Comparison of ENCODE assay signal across 16 cellular contexts in the genomic region with DNA sequence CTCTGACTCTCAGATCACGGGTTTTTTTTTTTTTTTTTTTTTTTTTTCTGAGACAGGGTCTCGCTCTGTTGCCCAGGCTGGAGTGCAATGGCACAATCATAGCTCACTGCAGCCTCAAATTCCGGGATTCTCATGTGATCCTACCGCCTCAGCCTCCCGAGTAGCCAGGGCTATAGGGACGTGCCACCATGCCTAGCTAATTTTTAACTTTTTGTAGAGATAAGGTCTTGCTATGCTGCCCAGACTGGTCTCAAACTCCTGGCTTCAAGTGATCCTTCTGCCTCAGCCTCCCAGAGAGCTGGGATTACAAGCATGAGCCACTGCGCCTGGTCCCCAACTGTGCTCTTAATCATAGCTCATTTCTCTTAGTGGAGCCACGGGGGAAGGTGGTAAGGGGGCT. TPM values are rescaled to one million over a fixed set of nuclear protein-coding genes. Genes with fewer than 3 reads are reported as not detected.
DNase-seq lines count a peak whose midpoint lies in the region; ATAC-seq and TF ChIP-seq lines count a peak whose summit lies in the region.
"Had no signal": no experiment of that assay in that cellular context is flagged by ENCODE, and none has a peak within 500 bp of the region (broad histone marks: within the 10 kb centered on the region; RNA-seq: fewer than 3 reads in every experiment).

No MANE protein-coding gene starts in this region.

- H3K4me1 ChIP-seq in mucosa of descending colon (ENCODE audit: low read depth) = peaks cover 17% of the 10 kb centered on the region
- peaks cover 28% of the 10 kb centered on the region for H3K4me1 ChIP-seq in thymus (ENCODE audit: control insufficient read depth, insufficient read depth, low read length)
- peaks cover 23% of the 10 kb centered on the region for H3K4me1 ChIP-seq in ovary (ENCODE audit: insufficient read depth)

- TF ChIP-seq EP300 in ovary (IDR thresholded peaks at IDR 0.05) = no peak

- no peak for TF ChIP-seq POLR2A in ovary (IDR thresholded peaks at IDR 0.05)

- peaks cover 70% of the 10 kb centered on the region for H3K4me1 Mint-ChIP-seq in activated naive CD4-positive, alpha-beta T cell treated with anti-CD3 and anti-CD28 coated beads, Interleukin-2, amount 10 ng/mL, durations not matched to agents 7 days and 5 days

- no peaks in the 10 kb centered on the region for H3K27me3 ChIP-seq in thymus (ENCODE audit: control insufficient read depth, insufficient read depth)
- no peaks in the 10 kb centered on the region for H3K27me3 ChIP-seq in ovary

- CTCF ChIA-PET in activated naive CD4-positive, alpha-beta T cell treated with anti-CD3 and anti-CD28 coated beads, Interleukin-2, amount 10 ng/mL, durations not matched to agents 7 days and 5 days (lab: Charles Lee) = interaction anchor here (1.4 kb wide), 1 partner anchor 15 kb away, joined by 3 read pairs; no protein-coding TSS in a partner anchor

- peak overlapping the region; percentile 89 for H3K27ac ChIP-seq in VCaP
- H3K27ac ChIP-seq in thymus (ENCODE audit: low read depth) = peak overlapping the region; percentile 19
- H3K27ac ChIP-seq in ovary = peak overlapping the region in 1 of 2 donors; percentile 58

- WGBS in thymus = 97% methylated on average over 8 of the region's 8 CpGs
- WGBS in ovary, 3 donors = 89 to 93% (median 90%) methylated on average over 8 of the region's 8 CpGs

- H3K36me3 ChIP-seq in mucosa of descending colon (ENCODE audit: low read depth) (no peaks in the 10 kb centered on the region), thymus (ENCODE audit: control insufficient read depth, insufficient read depth) (no peaks in the 10 kb centered on the region), ovary (no peaks in the 10 kb centered on the region)

- H3K27me3 Mint-ChIP-seq in activated naive CD4-positive, alpha-beta T cell treated with anti-CD3 and anti-CD28 coated beads, Interleukin-2, amount 10 ng/mL, durations not matched to agents 7 days and 5 days = peaks cover 7% of the 10 kb centered on the region

- no peaks in the 10 kb centered on the region for H3K9me3 ChIP-seq in mucosa of descending colon
- H3K9me3 ChIP-seq in thymus (ENCODE audit: control insufficient read depth) = no peaks in the 10 kb centered on the region
- H3K9me3 ChIP-seq in ovary = no peaks in the 10 kb centered on the region

- peak overlapping the region; percentile 100 for H3K27ac Mint-ChIP-seq in activated naive CD4-positive, alpha-beta T cell treated with anti-CD3 and anti-CD28 coated beads, Interleukin-2, amount 10 ng/mL, durations not matched to agents 7 days and 5 days
- peak overlapping the region in 1 of 2 donors; percentile 96 for H3K27ac Mint-ChIP-seq in activated naive CD4-positive, alpha-beta T cell treated with anti-CD3 and anti-CD28 coated beads, Interleukin-2, amount 50 U/mL, for 72 hours

- intact Hi-C loops in mucosa of descending colon (cut with DNase I, micrococcal nuclease) = no loop called here
- intact Hi-C loops in ovary (cut with DNase I) = no loop called here
- intact Hi-C loops in sciatic nerve (cut with DNase I) = no loop called here

- TF ChIP-seq CTCF in VCaP (conservative IDR thresholded peaks at IDR 0.05) (no peak), mucosa of descending colon (IDR thresholded peaks at IDR 0.05) (no peak), ovary (IDR thresholded peaks at IDR 0.05) (no peak)

- ATAC-seq in activated naive CD4-positive, alpha-beta T cell treated with anti-CD3 and anti-CD28 coated beads, Interleukin-2, amount 50 U/mL, for 72 hours = no peak
- ATAC-seq in mucosa of descending colon (peak; percentile 39), sciatic nerve (no peak)

- peaks cover 5% of the 10 kb centered on the region for H3K36me3 Mint-ChIP-seq in activated naive CD4-positive, alpha-beta T cell treated with anti-CD3 and anti-CD28 coated beads, Interleukin-2, amount 10 ng/mL, durations not matched to agents 7 days and 5 days
- H3K36me3 Mint-ChIP-seq in activated naive CD4-positive, alpha-beta T cell treated with anti-CD3 and anti-CD28 coated beads, Interleukin-2, amount 50 U/mL, for 72 hours = peaks cover 6 to 13% of the 10 kb centered on the region in 2 donors

- peaks cover 5% of the 10 kb centered on the region for H3K9me3 Mint-ChIP-seq in activated naive CD4-positive, alpha-beta T cell treated with anti-CD3 and anti-CD28 coated beads, Interleukin-2, amount 10 ng/mL, durations not matched to agents 7 days and 5 days
- peaks cover 0 to 7% of the 10 kb centered on the region in 2 donors for H3K9me3 Mint-ChIP-seq in activated naive CD4-positive, alpha-beta T cell treated with anti-CD3 and anti-CD28 coated beads, Interleukin-2, amount 50 U/mL, for 72 hours

- H3K4me3 Mint-ChIP-seq in activated naive CD4-positive, alpha-beta T cell treated with anti-CD3 and anti-CD28 coated beads, Interleukin-2, amount 10 ng/mL, durations not matched to agents 7 days and 5 days = no peak overlapping the region

- H3K4me3 ChIP-seq in mucosa of descending colon (no peak overlapping the region), thymus (ENCODE audit: low read length) (no peak overlapping the region), ovary (no peak overlapping the region)

- no peak for DNase-seq in activated naive CD4-positive, alpha-beta T cell treated with anti-CD3 and anti-CD28 coated beads, Interleukin-2, amount 10 ng/mL, durations not matched to agents 7 days and 5 days
- no peak for DNase-seq in activated naive CD4-positive, alpha-beta T cell treated with anti-CD3 and anti-CD28 coated beads, Interleukin-2, amount 50 U/mL, for 72 hours (ENCODE audit: low spot score in 2 of 2)
- DNase-seq in mucosa of descending colon (peak in 1 of 3 donors; percentile 27), ovary (no peak), sciatic nerve (ENCODE audit: low spot score) (no peak), hepatic stellate cell (ENCODE audit: low spot score) (no peak)
- DNase-seq: activated CD4-positive, alpha-beta T cell treated with anti-CD3 and anti-CD28 coated beads, Interleukin-2, amount 50 U/mL, for 48 hours; NCI-H1694; NCI-H345; SIG-M5; T1000; trophoblast cell had no signal

RNA-seq across cellular contexts. Expression of gene GRAMD1A, which starts 4.6 kb away (rescaled TPM):
- total RNA-seq in activated naive CD4-positive, alpha-beta T cell treated with anti-CD3 and anti-CD28 coated beads, Interleukin-2, amount 50 U/mL, for 72 hours = 100 to 1,000 TPM; 158 to 160 TPM
- 10 to 100 TPM; 32.5 to 53.1 (median 33.8) TPM for total RNA-seq in mucosa of descending colon
- 51.9 TPM for polyA plus RNA-seq in thymus
- 10 to 100 TPM; 58.3 to 93.7 (median 72.7) TPM for total RNA-seq in ovary
- polyA plus RNA-seq in ovary = 10 to 100 TPM; 44.5 to 71.6 TPM
- 81.2 TPM for total RNA-seq in sciatic nerve

RNA-seq across cellular contexts. Expression of gene ZNF792, which starts 31.5 kb away (rescaled TPM):
- 1 to 10 TPM; 6.4 to 9.7 TPM for total RNA-seq in activated naive CD4-positive, alpha-beta T cell treated with anti-CD3 and anti-CD28 coated beads, Interleukin-2, amount 50 U/mL, for 72 hours
- total RNA-seq in mucosa of descending colon (1 to 10 TPM; 5.4 to 7.6 (median 6.7) TPM), ovary (1 to 10 TPM; 2.6 to 5.4 (median 4.5) TPM), sciatic nerve (9.0 TPM)
- polyA plus RNA-seq in thymus (2.6 TPM), ovary (1 to 10 TPM; 2.9 to 5.1 TPM)

RNA-seq across cellular contexts. Expression of gene SCN1B, which starts 34.7 kb away (rescaled TPM):
- 1 to 10 TPM; 1.5 to 1.7 TPM for total RNA-seq in activated naive CD4-positive, alpha-beta T cell treated with anti-CD3 and anti-CD28 coated beads, Interleukin-2, amount 50 U/mL, for 72 hours
- 1 to 10 TPM; 1.6 to 8.8 (median 3.5) TPM for total RNA-seq in mucosa of descending colon
- 3.4 TPM for polyA plus RNA-seq in thymus
- 10 to 100 TPM in 3 of 7 donors, 1 to 10 TPM in 3, under 1 TPM in 1; 0.83 to 13.9 (median 5.7) TPM for total RNA-seq in ovary
- polyA plus RNA-seq in ovary = 10 to 100 TPM in 1 of 2 donors, 1 to 10 TPM in 1; 3.6 to 10.6 TPM
- 13.8 TPM for total RNA-seq in sciatic nerve

RNA-seq across cellular contexts. Expression of gene HPN, which starts 46.0 kb away (rescaled TPM):
- total RNA-seq in activated naive CD4-positive, alpha-beta T cell treated with anti-CD3 and anti-CD28 coated beads, Interleukin-2, amount 50 U/mL, for 72 hours = not detected
- total RNA-seq in mucosa of descending colon (under 1 TPM in 2 of 3 donors, not detected in 1; 0.54 to 0.94 TPM), ovary (10 to 100 TPM in 1 of 7 donors, 1 to 10 TPM in 5, under 1 TPM in 1; 0.45 to 21.1 (median 3.8) TPM), sciatic nerve (1.1 TPM)
- polyA plus RNA-seq in thymus (0.82 TPM), ovary (under 1 TPM in 1 of 2 donors, not detected in 1; 0.42 TPM)
- total RNA-seq: dermis microvascular lymphatic vessel endothelial cell had no signal
- polyA plus RNA-seq: keratinocyte had no signal
